ENCODE assay signal across 21 cellular contexts in the genomic region with DNA sequence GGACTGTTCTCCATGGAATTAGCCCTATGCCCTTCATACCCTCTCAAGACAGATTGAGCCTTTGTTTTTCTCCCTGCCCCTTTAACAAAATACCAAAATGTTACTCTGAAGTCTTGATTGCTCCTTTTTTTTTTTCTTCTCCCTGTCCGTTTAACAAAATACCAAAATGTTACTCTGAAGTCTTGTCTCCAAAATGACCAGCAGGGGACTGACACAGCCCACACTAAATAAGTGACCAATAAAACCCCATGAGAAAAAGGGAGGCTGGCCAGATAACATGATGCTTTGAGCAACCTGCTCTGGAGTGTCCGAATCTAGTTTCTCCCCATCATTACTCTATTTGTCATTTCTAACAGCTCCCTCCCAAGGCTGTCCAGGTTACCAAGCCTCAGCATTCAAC. TPM values are rescaled to one million over a fixed set of nuclear protein-coding genes. Genes with fewer than 3 reads are reported as not detected.
"Had no signal": no experiment of that assay in that cellular context is flagged by ENCODE, and none has a peak within 500 bp of the region (broad histone marks: within the 10 kb centered on the region; RNA-seq: fewer than 3 reads in every experiment).

No MANE protein-coding gene starts in this region.

- DNase-seq: activated CD4-positive, alpha-beta T cell treated with anti-CD3 and anti-CD28 coated beads, Interleukin-2, amount 10 ng/mL, durations not matched to agents 7 days and 5 days; activated CD4-positive, CD25-positive, alpha-beta regulatory T cell treated with anti-CD3 and anti-CD28 coated beads, Interleukin-2, amount 50 U/mL, for 72 hours; activated CD8-positive, alpha-beta memory T cell treated with anti-CD3 and anti-CD28 coated beads, Interleukin-2, amount 10 ng/mL, durations not matched to agents 7 days and 5 days; activated CD8-positive, alpha-beta T cell treated with anti-CD3 and anti-CD28 coated beads for 36 hours; activated gamma-delta T cell treated with Interleukin-2 at 50 U/mL for 16 hours; activated T-cell treated with anti-CD3 and anti-CD28 coated beads for 4 hours; aorta; effector memory CD4-positive, alpha-beta T cell; foreskin fibroblast; lower lobe of right lung; natural killer cell; retina; stimulated activated CD4-positive, alpha-beta T cell treated with anti-CD3 and anti-CD28 coated beads, Interleukin-4, amount 100 ng/mL, for 1 hour; stimulated activated naive CD4-positive, alpha-beta T cell; T-helper 17 cell; upper lobe of left lung had no signal

- ATAC-seq: activated CD8-positive, alpha-beta memory T cell treated with anti-CD3 and anti-CD28 coated beads, Interleukin-2, amount 10 ng/mL, durations not matched to agents 7 days and 5 days; activated CD8-positive, alpha-beta T cell treated with anti-CD3 and anti-CD28 coated beads for 36 hours; left lobe of liver; lower lobe of right lung; natural killer cell; T-helper 17 cell had no signal

- H3K9me3 ChIP-seq: lower lobe of right lung, thoracic aorta, upper lobe of left lung had no signal

- H3K36me3 ChIP-seq: lower lobe of right lung, thoracic aorta, upper lobe of left lung had no signal

- H3K27me3 ChIP-seq: upper lobe of left lung had no signal

- H3K4me3 ChIP-seq: lower lobe of right lung, thoracic aorta, upper lobe of left lung had no signal

- H3K27ac ChIP-seq: lower lobe of right lung, thoracic aorta, upper lobe of left lung had no signal

- H3K4me1 ChIP-seq: lower lobe of right lung, upper lobe of left lung had no signal

RNA-seq across cellular contexts. Expression of a gene that starts 42.6 kb away (rescaled TPM):
- total RNA-seq: activated CD4-positive, alpha-beta T cell treated with anti-CD3 and anti-CD28 coated beads, Interleukin-2, amount 10 ng/mL, durations not matched to agents 7 days and 5 days; activated CD8-positive, alpha-beta memory T cell treated with anti-CD3 and anti-CD28 coated beads, Interleukin-2, amount 10 ng/mL, durations not matched to agents 7 days and 5 days; activated CD8-positive, alpha-beta T cell treated with anti-CD3 and anti-CD28 coated beads for 36 hours; dermis microvascular lymphatic vessel endothelial cell; glomerular endothelial cell; kidney epithelial cell had no signal
- polyA plus RNA-seq: aorta had no signal
